Comparison of ENCODE assay signal across 1 cellular context in the genomic region with DNA sequence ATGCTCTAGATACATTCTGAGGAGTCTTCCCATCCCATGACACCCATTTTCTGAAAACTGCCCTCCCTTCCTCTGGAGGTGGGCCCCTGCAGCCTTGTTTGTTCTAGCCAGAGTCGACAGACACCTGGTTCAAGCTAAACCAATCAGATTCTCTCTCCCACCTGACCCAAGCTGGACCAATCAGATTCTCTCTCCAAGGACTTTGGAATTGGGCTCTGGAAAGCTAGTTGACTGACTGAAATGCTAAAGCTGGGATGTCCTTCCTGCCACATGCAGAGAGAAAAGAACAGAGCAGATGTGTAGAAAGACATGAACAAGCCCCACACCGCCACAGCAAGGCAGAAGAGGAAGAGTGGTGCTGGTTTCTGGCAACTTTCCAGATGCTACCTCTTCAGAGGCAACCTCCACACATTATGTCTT.
TF ChIP-seq lines count a peak whose summit lies in the region.

No MANE protein-coding gene starts in this region.

TF ChIP-seq in HepG2, 621 proteins besides CTCF, POLR2A, EP300 and RAD21 (continued from another document and continues in another):
- TF ChIP-seq, protein P1, sequence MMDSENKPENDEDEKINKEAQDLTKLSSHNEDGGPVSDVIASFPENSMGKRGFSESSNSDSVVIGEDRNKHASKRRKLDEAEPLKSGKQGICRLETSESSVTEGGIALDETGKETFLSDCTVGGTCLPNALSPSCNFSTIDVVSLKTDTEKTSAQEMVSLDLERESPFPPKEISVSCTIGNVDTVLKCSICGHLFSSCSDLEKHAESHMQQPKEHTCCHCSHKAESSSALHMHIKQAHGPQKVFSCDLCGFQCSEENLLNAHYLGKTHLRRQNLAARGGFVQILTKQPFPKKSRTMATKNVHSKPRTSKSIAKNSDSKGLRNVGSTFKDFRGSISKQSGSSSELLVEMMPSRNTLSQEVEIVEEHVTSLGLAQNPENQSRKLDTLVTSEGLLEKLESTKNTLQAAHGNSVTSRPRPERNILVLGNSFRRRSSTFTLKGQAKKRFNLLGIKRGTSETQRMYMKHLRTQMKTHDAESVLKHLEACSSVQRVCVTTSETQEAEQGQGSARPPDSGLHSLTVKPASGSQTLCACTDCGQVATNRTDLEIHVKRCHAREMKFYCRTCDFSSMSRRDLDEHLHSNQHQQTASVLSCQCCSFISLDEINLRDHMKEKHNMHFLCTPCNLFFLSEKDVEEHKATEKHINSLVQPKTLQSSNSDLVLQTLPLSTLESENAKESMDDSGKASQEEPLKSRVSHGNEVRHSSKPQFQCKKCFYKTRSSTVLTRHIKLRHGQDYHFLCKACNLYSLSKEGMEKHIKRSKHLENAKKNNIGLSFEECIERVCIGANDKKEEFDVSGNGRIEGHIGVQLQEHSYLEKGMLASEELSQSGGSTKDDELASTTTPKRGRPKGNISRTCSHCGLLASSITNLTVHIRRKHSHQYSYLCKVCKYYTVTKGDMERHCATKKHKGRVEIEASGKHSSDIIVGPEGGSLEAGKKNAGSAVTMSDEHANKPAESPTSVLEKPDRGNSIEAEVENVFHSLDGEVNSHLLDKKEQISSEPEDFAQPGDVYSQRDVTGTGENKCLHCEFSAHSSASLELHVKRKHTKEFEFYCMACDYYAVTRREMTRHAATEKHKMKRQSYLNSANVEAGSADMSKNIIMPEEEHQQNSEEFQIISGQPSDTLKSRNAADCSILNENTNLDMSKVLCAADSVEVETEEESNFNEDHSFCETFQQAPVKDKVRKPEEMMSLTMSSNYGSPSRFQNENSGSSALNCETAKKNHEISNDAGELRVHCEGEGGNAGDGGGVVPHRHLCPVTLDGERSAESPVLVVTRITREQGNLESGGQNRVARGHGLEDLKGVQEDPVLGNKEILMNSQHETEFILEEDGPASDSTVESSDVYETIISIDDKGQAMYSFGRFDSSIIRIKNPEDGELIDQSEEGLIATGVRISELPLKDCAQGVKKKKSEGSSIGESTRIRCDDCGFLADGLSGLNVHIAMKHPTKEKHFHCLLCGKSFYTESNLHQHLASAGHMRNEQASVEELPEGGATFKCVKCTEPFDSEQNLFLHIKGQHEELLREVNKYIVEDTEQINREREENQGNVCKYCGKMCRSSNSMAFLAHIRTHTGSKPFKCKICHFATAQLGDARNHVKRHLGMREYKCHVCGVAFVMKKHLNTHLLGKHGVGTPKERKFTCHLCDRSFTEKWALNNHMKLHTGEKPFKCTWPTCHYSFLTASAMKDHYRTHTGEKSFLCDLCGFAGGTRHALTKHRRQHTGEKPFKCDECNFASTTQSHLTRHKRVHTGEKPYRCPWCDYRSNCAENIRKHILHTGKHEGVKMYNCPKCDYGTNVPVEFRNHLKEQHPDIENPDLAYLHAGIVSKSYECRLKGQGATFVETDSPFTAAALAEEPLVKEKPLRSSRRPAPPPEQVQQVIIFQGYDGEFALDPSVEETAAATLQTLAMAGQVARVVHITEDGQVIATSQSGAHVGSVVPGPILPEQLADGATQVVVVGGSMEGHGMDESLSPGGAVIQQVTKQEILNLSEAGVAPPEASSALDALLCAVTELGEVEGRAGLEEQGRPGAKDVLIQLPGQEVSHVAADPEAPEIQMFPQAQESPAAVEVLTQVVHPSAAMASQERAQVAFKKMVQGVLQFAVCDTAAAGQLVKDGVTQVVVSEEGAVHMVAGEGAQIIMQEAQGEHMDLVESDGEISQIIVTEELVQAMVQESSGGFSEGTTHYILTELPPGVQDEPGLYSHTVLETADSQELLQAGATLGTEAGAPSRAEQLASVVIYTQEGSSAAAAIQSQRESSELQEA (CRISPR knock-in tag; IDR thresholded peaks at IDR 0.05; ENCODE audit: not compliant biosample characterization): no peak
- TF ChIP-seq GABPA (IDR thresholded peaks at IDR 0.05; ENCODE audit: low read depth, low read length) (no peak), GABPA (CRISPR knock-in tag; IDR thresholded peaks at IDR 0.05; ENCODE audit: low read depth) (0 out of 2 replicates have a peak, but pooled peaks have one; percentile 25), FOXA3 (CRISPR knock-in tag; IDR thresholded peaks at IDR 0.05) (peak; percentile 62), KAT2B (IDR thresholded peaks at IDR 0.05; ENCODE audit: borderline replicate concordance, low read depth, low read length) (no peak), ZNF3 (CRISPR knock-in tag; IDR thresholded peaks at IDR 0.05) (peak; percentile 91), ZFP37 (CRISPR knock-in tag; IDR thresholded peaks at IDR 0.05; ENCODE audit: borderline replicate concordance) (no peak), JDP2 (CRISPR knock-in tag; IDR thresholded peaks at IDR 0.05; ENCODE audit: borderline replicate concordance) (no peak), AHR (CRISPR knock-in tag; IDR thresholded peaks at IDR 0.05) (no peak), AGO2 (optimal IDR thresholded peaks at IDR 0.05; ENCODE audit: low read depth, low read length) (no peak), SSRP1 (CRISPR knock-in tag; IDR thresholded peaks at IDR 0.05) (no peak), ZNF556 (CRISPR knock-in tag; IDR thresholded peaks at IDR 0.05; ENCODE audit: borderline replicate concordance) (no peak), NFATC3 (CRISPR knock-in tag; IDR thresholded peaks at IDR 0.05) (no peak), TARDBP (CRISPR knock-in tag; IDR thresholded peaks at IDR 0.05) (peak; percentile 60), NFKBIZ (CRISPR knock-in tag; IDR thresholded peaks at IDR 0.05) (no peak), KMT2B (CRISPR knock-in tag; IDR thresholded peaks at IDR 0.05) (no peak), ADNP (CRISPR knock-in tag; IDR thresholded peaks at IDR 0.05) (no peak), ZNF792 (CRISPR knock-in tag; IDR thresholded peaks at IDR 0.05) (0 out of 2 replicates have a peak, but pooled peaks have one; percentile 55), GPN1 (CRISPR knock-in tag; IDR thresholded peaks at IDR 0.05; ENCODE audit: borderline replicate concordance) (no peak), AGO1 (IDR thresholded peaks at IDR 0.05; ENCODE audit: low read depth, low read length, poor library complexity, severe bottlenecking) (no peak), HOXA7 (CRISPR knock-in tag; IDR thresholded peaks at IDR 0.05) (no peak), SMAD3 (CRISPR knock-in tag; IDR thresholded peaks at IDR 0.05) (no peak), ZFP36 (IDR thresholded peaks at IDR 0.05; ENCODE audit: borderline replicate concordance, low read depth, low read length, partially characterized antibody) (no peak), GATA4 (IDR thresholded peaks at IDR 0.05; ENCODE audit: borderline replicate concordance, low read depth) (peak; percentile 23; the same call in 1 of the 2 replicates), ZFP36L2 (CRISPR knock-in tag; IDR thresholded peaks at IDR 0.05) (no peak), ISX (CRISPR knock-in tag; conservative IDR thresholded peaks at IDR 0.05) (no peak), ZFP1 (CRISPR knock-in tag; IDR thresholded peaks at IDR 0.05) (no peak)
- TF ChIP-seq, protein P2, sequence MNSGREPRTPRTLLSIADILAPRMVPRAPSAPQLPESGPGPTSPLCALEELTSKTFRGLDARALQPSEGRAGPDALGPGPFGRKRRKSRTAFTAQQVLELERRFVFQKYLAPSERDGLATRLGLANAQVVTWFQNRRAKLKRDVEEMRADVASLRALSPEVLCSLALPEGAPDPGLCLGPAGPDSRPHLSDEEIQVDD (CRISPR knock-in tag; IDR thresholded peaks at IDR 0.05; ENCODE audit: borderline replicate concordance): no peak
- TF ChIP-seq, protein P3, sequence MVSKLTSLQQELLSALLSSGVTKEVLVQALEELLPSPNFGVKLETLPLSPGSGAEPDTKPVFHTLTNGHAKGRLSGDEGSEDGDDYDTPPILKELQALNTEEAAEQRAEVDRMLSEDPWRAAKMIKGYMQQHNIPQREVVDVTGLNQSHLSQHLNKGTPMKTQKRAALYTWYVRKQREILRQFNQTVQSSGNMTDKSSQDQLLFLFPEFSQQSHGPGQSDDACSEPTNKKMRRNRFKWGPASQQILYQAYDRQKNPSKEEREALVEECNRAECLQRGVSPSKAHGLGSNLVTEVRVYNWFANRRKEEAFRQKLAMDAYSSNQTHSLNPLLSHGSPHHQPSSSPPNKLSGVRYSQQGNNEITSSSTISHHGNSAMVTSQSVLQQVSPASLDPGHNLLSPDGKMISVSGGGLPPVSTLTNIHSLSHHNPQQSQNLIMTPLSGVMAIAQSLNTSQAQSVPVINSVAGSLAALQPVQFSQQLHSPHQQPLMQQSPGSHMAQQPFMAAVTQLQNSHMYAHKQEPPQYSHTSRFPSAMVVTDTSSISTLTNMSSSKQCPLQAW (CRISPR knock-in tag; IDR thresholded peaks at IDR 0.05): 0 out of 2 replicates have a peak, but pooled peaks have one; percentile 63
- TF ChIP-seq, protein P4, sequence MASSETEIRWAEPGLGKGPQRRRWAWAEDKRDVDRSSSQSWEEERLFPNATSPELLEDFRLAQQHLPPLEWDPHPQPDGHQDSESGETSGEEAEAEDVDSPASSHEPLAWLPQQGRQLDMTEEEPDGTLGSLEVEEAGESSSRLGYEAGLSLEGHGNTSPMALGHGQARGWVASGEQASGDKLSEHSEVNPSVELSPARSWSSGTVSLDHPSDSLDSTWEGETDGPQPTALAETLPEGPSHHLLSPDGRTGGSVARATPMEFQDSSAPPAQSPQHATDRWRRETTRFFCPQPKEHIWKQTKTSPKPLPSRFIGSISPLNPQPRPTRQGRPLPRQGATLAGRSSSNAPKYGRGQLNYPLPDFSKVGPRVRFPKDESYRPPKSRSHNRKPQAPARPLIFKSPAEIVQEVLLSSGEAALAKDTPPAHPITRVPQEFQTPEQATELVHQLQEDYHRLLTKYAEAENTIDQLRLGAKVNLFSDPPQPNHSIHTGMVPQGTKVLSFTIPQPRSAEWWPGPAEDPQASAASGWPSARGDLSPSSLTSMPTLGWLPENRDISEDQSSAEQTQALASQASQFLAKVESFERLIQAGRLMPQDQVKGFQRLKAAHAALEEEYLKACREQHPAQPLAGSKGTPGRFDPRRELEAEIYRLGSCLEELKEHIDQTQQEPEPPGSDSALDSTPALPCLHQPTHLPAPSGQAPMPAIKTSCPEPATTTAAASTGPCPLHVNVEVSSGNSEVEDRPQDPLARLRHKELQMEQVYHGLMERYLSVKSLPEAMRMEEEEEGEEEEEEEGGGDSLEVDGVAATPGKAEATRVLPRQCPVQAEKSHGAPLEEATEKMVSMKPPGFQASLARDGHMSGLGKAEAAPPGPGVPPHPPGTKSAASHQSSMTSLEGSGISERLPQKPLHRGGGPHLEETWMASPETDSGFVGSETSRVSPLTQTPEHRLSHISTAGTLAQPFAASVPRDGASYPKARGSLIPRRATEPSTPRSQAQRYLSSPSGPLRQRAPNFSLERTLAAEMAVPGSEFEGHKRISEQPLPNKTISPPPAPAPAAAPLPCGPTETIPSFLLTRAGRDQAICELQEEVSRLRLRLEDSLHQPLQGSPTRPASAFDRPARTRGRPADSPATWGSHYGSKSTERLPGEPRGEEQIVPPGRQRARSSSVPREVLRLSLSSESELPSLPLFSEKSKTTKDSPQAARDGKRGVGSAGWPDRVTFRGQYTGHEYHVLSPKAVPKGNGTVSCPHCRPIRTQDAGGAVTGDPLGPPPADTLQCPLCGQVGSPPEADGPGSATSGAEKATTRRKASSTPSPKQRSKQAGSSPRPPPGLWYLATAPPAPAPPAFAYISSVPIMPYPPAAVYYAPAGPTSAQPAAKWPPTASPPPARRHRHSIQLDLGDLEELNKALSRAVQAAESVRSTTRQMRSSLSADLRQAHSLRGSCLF (CRISPR knock-in tag; IDR thresholded peaks at IDR 0.05; ENCODE audit: borderline replicate concordance): no peak
- TF ChIP-seq, protein P5, sequence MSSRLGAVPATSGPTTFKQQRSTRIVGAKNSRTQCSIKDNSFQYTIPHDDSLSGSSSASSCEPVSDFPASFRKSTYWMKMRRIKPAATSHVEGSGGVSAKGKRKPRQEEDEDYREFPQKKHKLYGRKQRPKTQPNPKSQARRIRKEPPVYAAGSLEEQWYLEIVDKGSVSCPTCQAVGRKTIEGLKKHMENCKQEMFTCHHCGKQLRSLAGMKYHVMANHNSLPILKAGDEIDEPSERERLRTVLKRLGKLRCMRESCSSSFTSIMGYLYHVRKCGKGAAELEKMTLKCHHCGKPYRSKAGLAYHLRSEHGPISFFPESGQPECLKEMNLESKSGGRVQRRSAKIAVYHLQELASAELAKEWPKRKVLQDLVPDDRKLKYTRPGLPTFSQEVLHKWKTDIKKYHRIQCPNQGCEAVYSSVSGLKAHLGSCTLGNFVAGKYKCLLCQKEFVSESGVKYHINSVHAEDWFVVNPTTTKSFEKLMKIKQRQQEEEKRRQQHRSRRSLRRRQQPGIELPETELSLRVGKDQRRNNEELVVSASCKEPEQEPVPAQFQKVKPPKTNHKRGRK (CRISPR knock-in tag; IDR thresholded peaks at IDR 0.05): no peak
- TF ChIP-seq, protein P6, sequence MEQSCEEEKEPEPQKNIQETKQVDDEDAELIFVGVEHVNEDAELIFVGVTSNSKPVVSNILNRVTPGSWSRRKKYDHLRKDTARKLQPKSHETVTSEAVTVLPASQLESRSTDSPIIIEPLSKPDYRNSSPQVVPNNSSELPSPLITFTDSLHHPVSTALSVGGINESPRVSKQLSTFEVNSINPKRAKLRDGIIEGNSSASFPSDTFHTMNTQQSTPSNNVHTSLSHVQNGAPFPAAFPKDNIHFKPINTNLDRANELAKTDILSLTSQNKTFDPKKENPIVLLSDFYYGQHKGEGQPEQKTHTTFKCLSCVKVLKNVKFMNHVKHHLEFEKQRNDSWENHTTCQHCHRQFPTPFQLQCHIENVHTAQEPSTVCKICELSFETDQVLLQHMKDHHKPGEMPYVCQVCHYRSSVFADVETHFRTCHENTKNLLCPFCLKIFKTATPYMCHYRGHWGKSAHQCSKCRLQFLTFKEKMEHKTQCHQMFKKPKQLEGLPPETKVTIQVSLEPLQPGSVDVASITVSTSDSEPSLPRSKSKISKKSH (CRISPR knock-in tag; IDR thresholded peaks at IDR 0.05; ENCODE audit: borderline replicate concordance): no peak
- TF ChIP-seq, protein P7, sequence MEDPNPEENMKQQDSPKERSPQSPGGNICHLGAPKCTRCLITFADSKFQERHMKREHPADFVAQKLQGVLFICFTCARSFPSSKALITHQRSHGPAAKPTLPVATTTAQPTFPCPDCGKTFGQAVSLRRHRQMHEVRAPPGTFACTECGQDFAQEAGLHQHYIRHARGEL (CRISPR knock-in tag; IDR thresholded peaks at IDR 0.05): no peak
- TF ChIP-seq, protein P8, sequence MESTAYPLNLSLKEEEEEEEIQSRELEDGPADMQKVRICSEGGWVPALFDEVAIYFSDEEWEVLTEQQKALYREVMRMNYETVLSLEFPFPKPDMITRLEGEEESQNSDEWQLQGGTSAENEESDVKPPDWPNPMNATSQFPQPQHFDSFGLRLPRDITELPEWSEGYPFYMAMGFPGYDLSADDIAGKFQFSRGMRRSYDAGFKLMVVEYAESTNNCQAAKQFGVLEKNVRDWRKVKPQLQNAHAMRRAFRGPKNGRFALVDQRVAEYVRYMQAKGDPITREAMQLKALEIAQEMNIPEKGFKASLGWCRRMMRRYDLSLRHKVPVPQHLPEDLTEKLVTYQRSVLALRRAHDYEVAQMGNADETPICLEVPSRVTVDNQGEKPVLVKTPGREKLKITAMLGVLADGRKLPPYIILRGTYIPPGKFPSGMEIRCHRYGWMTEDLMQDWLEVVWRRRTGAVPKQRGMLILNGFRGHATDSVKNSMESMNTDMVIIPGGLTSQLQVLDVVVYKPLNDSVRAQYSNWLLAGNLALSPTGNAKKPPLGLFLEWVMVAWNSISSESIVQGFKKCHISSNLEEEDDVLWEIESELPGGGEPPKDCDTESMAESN (CRISPR knock-in tag; conservative IDR thresholded peaks at IDR 0.05): no peak
